In the genomic region with DNA sequence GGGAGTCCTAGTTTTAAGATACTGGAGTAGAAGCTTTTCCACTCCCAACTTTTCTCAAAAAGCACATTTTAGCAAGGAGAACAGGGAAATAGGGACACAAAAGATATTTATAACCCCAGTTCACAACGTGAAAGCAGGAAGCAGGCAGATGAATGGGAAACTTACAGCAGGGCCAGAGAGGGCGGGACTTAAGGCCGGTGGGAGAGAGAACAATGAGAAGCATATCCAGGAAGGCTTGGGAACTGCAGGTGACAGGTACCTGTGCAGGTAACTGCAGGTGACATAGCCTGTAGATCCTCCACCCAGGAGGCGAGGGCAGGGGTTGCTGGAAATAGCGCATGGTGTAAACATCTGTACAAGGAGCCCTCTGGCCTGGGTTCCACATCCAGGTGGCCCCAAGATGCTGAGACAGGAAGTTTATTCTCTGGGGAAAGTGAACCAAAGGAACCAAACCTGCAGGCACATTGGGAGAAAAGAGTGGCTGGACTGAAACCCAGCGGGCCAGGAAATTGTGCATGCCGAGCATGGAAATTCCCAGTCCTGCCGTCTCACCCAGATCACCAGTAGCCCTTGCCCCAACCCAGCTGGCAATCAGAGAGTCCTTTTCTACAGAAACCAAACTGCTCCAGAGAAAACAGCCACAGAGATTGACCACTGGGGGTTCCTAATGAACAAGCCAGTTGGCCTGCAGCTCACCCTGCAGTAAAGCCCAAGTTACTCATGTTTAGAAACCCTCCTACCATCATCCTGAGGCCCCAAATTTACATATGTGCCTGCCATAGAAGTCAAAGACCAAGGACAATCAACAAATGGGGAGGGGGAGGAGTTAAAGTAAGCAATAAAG, we compare ENCODE assay signal across 11 cellular contexts. TPM values are rescaled to one million over a fixed set of nuclear protein-coding genes. Genes with fewer than 3 reads are reported as not detected.
DNase-seq lines count a peak whose midpoint lies in the region; ATAC-seq and TF ChIP-seq lines count a peak whose summit lies in the region.
"Had no signal": no experiment of that assay in that cellular context is flagged by ENCODE, and none has a peak within 500 bp of the region (broad histone marks: within the 10 kb centered on the region; RNA-seq: fewer than 3 reads in every experiment).

No MANE protein-coding gene starts in this region.

- H4K8ac ChIP-seq in mesendoderm (ENCODE audit: low read depth, low read length) = no peak overlapping the region

- H3K27ac ChIP-seq in CD4-positive, alpha-beta memory T cell (ENCODE audit: low read depth, low read length) = no peak overlapping the region
- H3K27ac ChIP-seq in HUES48 (ENCODE audit: low read depth, low read length) (peak overlapping the region; percentile 2), VCaP (peak overlapping the region; percentile 15; the same call in 1 of the 2 replicates), mesendoderm (ENCODE audit: low read depth, low read length) (no peak overlapping the region)
- H3K27ac ChIP-seq: SJSA1 had no signal

- 0 out of 2 replicates have a peak, but pooled peaks have one; percentile 3 for TF ChIP-seq CTCF in VCaP (conservative IDR thresholded peaks at IDR 0.05)

- no peaks in the 10 kb centered on the region for H3K27me3 ChIP-seq in CD4-positive, alpha-beta memory T cell (ENCODE audit: insufficient read depth, low read length)
- H3K27me3 ChIP-seq in HUES48 (ENCODE audit: control insufficient read depth, insufficient read depth, low read length) = no peaks in the 10 kb centered on the region
- no peaks in the 10 kb centered on the region for H3K27me3 ChIP-seq in mesendoderm (ENCODE audit: insufficient read depth, low read length, poor library complexity)
- H3K27me3 ChIP-seq: sigmoid colon, SJSA1 had no signal

- DNase-seq in CD4-positive, alpha-beta memory T cell = no peak
- peak; percentile 76 for DNase-seq in mesendoderm
- no peak for DNase-seq in T-helper 2 cell treated with Interferon-gamma antibody and Interleukin-4, amounts not matched to agents 5 μg/mL and 100 μg/mL, for 36 hours (ENCODE audit: low spot score)
- DNase-seq in NOMO-1 treated with DMSO at 0.1 percent for 48 hours (lab: John Stamatoyannopoulos, UW; ENCODE audit: unreplicated experiment) = no peak
- no peak for DNase-seq in NCI-H524 treated with DMSO at 0.1 percent for 48 hours (lab: John Stamatoyannopoulos, UW)
- DNase-seq: effector CD8-positive, alpha-beta T cell; sigmoid colon had no signal

- ATAC-seq in GM19328 (IDR thresholded peaks at IDR 0.05; ENCODE audit: unreplicated experiment) = no peak

- H3K9me3 Mint-ChIP-seq in CD4-positive, alpha-beta memory T cell = no peaks in the 10 kb centered on the region
- no peaks in the 10 kb centered on the region for H3K9me3 Mint-ChIP-seq in T-helper 2 cell treated with Interferon-gamma antibody and Interleukin-4, amounts not matched to agents 5 μg/mL and 100 μg/mL, for 36 hours

- intact Hi-C loops in CD4-positive, alpha-beta memory T cell (cut with micrococcal nuclease) = loop anchor here (10.0 kb wide), 1 partner anchor 236 kb away; no protein-coding TSS in a partner anchor

- H3K79me2 ChIP-seq in mesendoderm (ENCODE audit: control insufficient read depth, insufficient read depth, low read length) = no peaks in the 10 kb centered on the region

- H3K4me3 ChIP-seq in CD4-positive, alpha-beta memory T cell (ENCODE audit: low read length in 2 of 2) = no peak overlapping the region
- H3K4me3 ChIP-seq in HUES48 (ENCODE audit: low read depth, low read length) (no peak overlapping the region), mesendoderm (ENCODE audit: low read length) (no peak overlapping the region)
- H3K4me3 ChIP-seq: sigmoid colon, SJSA1 had no signal

- H3K36me3 ChIP-seq in CD4-positive, alpha-beta memory T cell (ENCODE audit: insufficient read depth, low read length) = no peaks in the 10 kb centered on the region
- no peaks in the 10 kb centered on the region for H3K36me3 ChIP-seq in HUES48 (ENCODE audit: control insufficient read depth, insufficient read depth, low read length)
- H3K36me3 ChIP-seq in mesendoderm (ENCODE audit: control insufficient read depth, insufficient read depth, low read length) = no peaks in the 10 kb centered on the region
- H3K36me3 ChIP-seq: sigmoid colon, SJSA1 had no signal

- no peaks in the 10 kb centered on the region for H3K27me3 Mint-ChIP-seq in CD4-positive, alpha-beta memory T cell
- H3K27me3 Mint-ChIP-seq in T-helper 2 cell treated with Interferon-gamma antibody and Interleukin-4, amounts not matched to agents 5 μg/mL and 100 μg/mL, for 36 hours (ENCODE audit: low read depth) = peaks cover 2% of the 10 kb centered on the region

- POLR2A ChIA-PET in CD4-positive, alpha-beta memory T cell (lab: Charles Lee; ENCODE audit: partially characterized antibody) = no interaction called here

- H2BK5ac ChIP-seq in mesendoderm (ENCODE audit: low read length) = no peak overlapping the region

- no peak overlapping the region for H3K4ac ChIP-seq in mesendoderm (ENCODE audit: low read depth, low read length)

- H3K23ac ChIP-seq in mesendoderm (ENCODE audit: low read length) = no peak overlapping the region

- no peak overlapping the region for H3K4me2 ChIP-seq in mesendoderm (ENCODE audit: low read length)

- no peak overlapping the region for H2BK15ac ChIP-seq in mesendoderm (replicated peaks; ENCODE audit: low read depth)

- H3K4me1 Mint-ChIP-seq in CD4-positive, alpha-beta memory T cell = peaks cover 52 to 82% (median 71%) of the 10 kb centered on the region in 4 donors
- peaks cover 65% of the 10 kb centered on the region for H3K4me1 Mint-ChIP-seq in T-helper 2 cell treated with Interferon-gamma antibody and Interleukin-4, amounts not matched to agents 5 μg/mL and 100 μg/mL, for 36 hours (ENCODE audit: low read depth)

- no peaks in the 10 kb centered on the region for H3K9me3 ChIP-seq in CD4-positive, alpha-beta memory T cell (ENCODE audit: control insufficient read depth in 1 of 2, low read length in 2 of 2)
- no peaks in the 10 kb centered on the region for H3K9me3 ChIP-seq in HUES48 (ENCODE audit: control insufficient read depth, insufficient read depth, low read length)
- H3K9me3 ChIP-seq: sigmoid colon, SJSA1 had no signal

- H3K56ac ChIP-seq in mesendoderm (ENCODE audit: low read length) = no peak overlapping the region

- H3K27ac Mint-ChIP-seq in CD4-positive, alpha-beta memory T cell = peak overlapping the region; percentile 13 to 69 (median 37)
- no peak overlapping the region for H3K27ac Mint-ChIP-seq in T-helper 2 cell treated with Interferon-gamma antibody and Interleukin-4, amounts not matched to agents 5 μg/mL and 100 μg/mL, for 36 hours

- H2BK120ac ChIP-seq in mesendoderm (ENCODE audit: low read depth, low read length) = no peak overlapping the region

- H4K5ac ChIP-seq in mesendoderm (ENCODE audit: low read length) = no peak overlapping the region

- no peak overlapping the region for H2AK5ac ChIP-seq in mesendoderm (ENCODE audit: low read length)

- H3K9ac ChIP-seq in HUES48 (ENCODE audit: low read depth, low read length) (no peak overlapping the region), mesendoderm (ENCODE audit: low read length) (no peak overlapping the region)

- H3K18ac ChIP-seq in mesendoderm (ENCODE audit: low read length) = no peak overlapping the region

- H3K36me3 Mint-ChIP-seq in CD4-positive, alpha-beta memory T cell = no peaks in the 10 kb centered on the region
- peaks cover 1% of the 10 kb centered on the region for H3K36me3 Mint-ChIP-seq in T-helper 2 cell treated with Interferon-gamma antibody and Interleukin-4, amounts not matched to agents 5 μg/mL and 100 μg/mL, for 36 hours (ENCODE audit: low read depth)

- no peaks in the 10 kb centered on the region for H3K79me1 ChIP-seq in mesendoderm (ENCODE audit: low read length)

- WGBS in mesendoderm (ENCODE audit: extremely low coverage, insufficient coverage, low lambda C conversion rate) = no CpG with 5 or more reads among the region's 8 CpGs

- peaks cover 79% of the 10 kb centered on the region for H3K4me1 ChIP-seq in CD4-positive, alpha-beta memory T cell (ENCODE audit: insufficient read depth, low read length)
- H3K4me1 ChIP-seq in HUES48 (ENCODE audit: control insufficient read depth, insufficient read depth, low read length) = peaks cover 11% of the 10 kb centered on the region
- no peaks in the 10 kb centered on the region for H3K4me1 ChIP-seq in mesendoderm (ENCODE audit: control insufficient read depth, low read depth, low read length)

- peak overlapping the region in 4 of 8 donors; percentile 27 to 47 (median 32) for H3K4me3 Mint-ChIP-seq in CD4-positive, alpha-beta memory T cell
- no peak overlapping the region for H3K4me3 Mint-ChIP-seq in T-helper 2 cell treated with Interferon-gamma antibody and Interleukin-4, amounts not matched to agents 5 μg/mL and 100 μg/mL, for 36 hours

- CTCF ChIA-PET in CD4-positive, alpha-beta memory T cell (lab: Charles Lee; ENCODE audit: partially characterized antibody) = interaction anchor here (0.9 to 2.9 kb wide), 2 partner anchors 10 to 17 kb away, joined by 5 to 22 read pairs; no protein-coding TSS in a partner anchor

RNA-seq across cellular contexts. Expression of a gene that starts 24.3 kb away (rescaled TPM):
- 1 to 10 TPM; 1.5 to 2.1 TPM for total RNA-seq in CD4-positive, alpha-beta memory T cell
- under 1 TPM in 1 of 2 donors, not detected in 1; 0.56 TPM for polyA plus RNA-seq in CD4-positive, alpha-beta memory T cell
- polyA plus RNA-seq in mesendoderm (2013, experiment 1 of 2) = 0.76 TPM
- 0.81 TPM for polyA plus RNA-seq in mesendoderm (2013, experiment 2 of 2)

RNA-seq across cellular contexts. Expression of a gene that starts 48.7 kb away (rescaled TPM):
- not detected for total RNA-seq in CD4-positive, alpha-beta memory T cell
- not detected for polyA plus RNA-seq in CD4-positive, alpha-beta memory T cell
- 7.8 TPM for polyA plus RNA-seq in mesendoderm (2013, experiment 1 of 2)
- 8.0 TPM for polyA plus RNA-seq in mesendoderm (2013, experiment 2 of 2)

Comparison
In these comparisons a context has a peak if more than half of its experiments do, and no peak if none do; other contexts are left out.
1. H3K27ac ChIP-seq: peak in HUES48 (single experiment) and VCaP (single experiment); none in CD4-positive, alpha-beta memory T cell (single experiment) and mesendoderm (single experiment).